18 cellular contexts compared by ENCODE assay signal in genomic region chr4:110130578-110131358, GRCh38.
A peak's percentile ranks its signal among the peaks of the same experiment; 100 is the strongest.
DNase-seq lines count a peak whose midpoint lies in the region; ATAC-seq and TF ChIP-seq lines count a peak whose summit lies in the region.
"Had no signal": no experiment of that assay in that cellular context is flagged by ENCODE, and none has a peak within 500 bp of the region (broad histone marks: within the 10 kb centered on the region; RNA-seq: fewer than 3 reads in every experiment).

No MANE protein-coding gene starts in this region.

- H3K9me3 Mint-ChIP-seq in MCF 10A (ENCODE audit: unreplicated experiment) (peaks cover 6% of the 10 kb centered on the region), mesothelial cell of epicardium (no peaks in the 10 kb centered on the region)
- H3K9me3 Mint-ChIP-seq: HFFc6 had no signal

- no peak for TF ChIP-seq POLR2A in breast epithelium (IDR thresholded peaks at IDR 0.05)

- no TSS peak for BruUV-seq in MCF 10A (replicated peaks; lab: Mats Ljungman, UMichigan)

- DNase-seq in MCF 10A (ENCODE audit: unreplicated experiment), result peak; percentile 28
- no peak for DNase-seq in breast epithelium (ENCODE audit: low spot score in 2 of 2)
- DNase-seq in choroid plexus epithelial cell (ENCODE audit: low read depth), result peak; percentile 49
- no peak for DNase-seq in mesothelial cell of epicardium (ENCODE audit: low spot score in 2 of 2, unreplicated experiment in 2 of 2)
- peak; percentile 49 for DNase-seq in ureter (ENCODE audit: low spot score)
- DNase-seq in GF-D8 (lab: John Stamatoyannopoulos, UW), result no peak
- no peak for DNase-seq in left ventricle myocardium inferior
- DNase-seq: 8988T, HFFc6, KG1, MG63, NCI-H1092 treated with DMSO at 0.1 percent for 48 hours, NCI-H187, NCI-H446, NCI-H748 treated with DMSO at 0.1 percent for 48 hours had no signal

- ATAC-seq in HG02623 (IDR thresholded peaks at IDR 0.05; ENCODE audit: unreplicated experiment), result no peak

- H3K4me3 ChIP-seq in breast epithelium (no peak overlapping the region), choroid plexus epithelial cell (ENCODE audit: low read depth, low read length) (no peak overlapping the region), left ventricle myocardium inferior (no peak overlapping the region)
- H3K4me3 ChIP-seq: BLaER1 treated with 17β-estradiol and CSF1 and Interleukin-3, amounts not matched to agents 10 nM and 100 nM; MG63 had no signal

- H3K4me1 ChIP-seq in breast epithelium (no peaks in the 10 kb centered on the region), left ventricle myocardium inferior (no peaks in the 10 kb centered on the region)
- H3K4me1 ChIP-seq: BLaER1 treated with 17β-estradiol and CSF1 and Interleukin-3, amounts not matched to agents 10 nM and 100 nM had no signal

- no peaks in the 10 kb centered on the region for H3K27me3 ChIP-seq in breast epithelium
- H3K27me3 ChIP-seq in left ventricle myocardium inferior (ENCODE audit: low read depth), result no peaks in the 10 kb centered on the region
- H3K27me3 ChIP-seq: BLaER1 treated with 17β-estradiol and CSF1 and Interleukin-3, amounts not matched to agents 10 nM and 100 nM; MG63 had no signal

- intact Hi-C loops in MCF 10A (cut with micrococcal nuclease) (no loop called here), breast epithelium (cut with DNase I; ENCODE audit: low total_unique reads) (no loop called here), left ventricle myocardium inferior (cut with micrococcal nuclease) (no loop called here)

- H3K36me3 Mint-ChIP-seq in MCF 10A (ENCODE audit: insufficient read depth, unreplicated experiment), result no peaks in the 10 kb centered on the region
- H3K36me3 Mint-ChIP-seq in mesothelial cell of epicardium, result peaks cover 7% of the 10 kb centered on the region

- H3K4me1 Mint-ChIP-seq in MCF 10A (ENCODE audit: insufficient read depth, unreplicated experiment) (peaks cover 27% of the 10 kb centered on the region), mesothelial cell of epicardium (peaks cover 22% of the 10 kb centered on the region)

- POLR2A ChIA-PET in MCF 10A (lab: Yijun Ruan, JAX), result interaction anchor here (0.8 to 5.0 kb wide), 4 partner anchors 23 to 66 kb away, joined by 3 to 39 read pairs (median 4); partner anchors contain the start of gene ELOVL6

- CTCF ChIA-PET in MCF 10A (lab: Yijun Ruan, JAX), result interaction anchor here (0.6 to 1.4 kb wide), 3 partner anchors 18 to 504 kb away, joined by 3 to 8 read pairs (median 3); no protein-coding TSS in a partner anchor

- no peak for TF ChIP-seq CTCF in MCF 10A (IDR thresholded peaks at IDR 0.05; ENCODE audit: unreplicated experiment)
- no peak for TF ChIP-seq CTCF in breast epithelium (IDR thresholded peaks at IDR 0.05)
- no peak for TF ChIP-seq CTCF in choroid plexus epithelial cell (conservative IDR thresholded peaks at IDR 0.05; ENCODE audit: low read depth, low read length)
- no peak for TF ChIP-seq CTCF in mesothelial cell of epicardium (IDR thresholded peaks at IDR 0.05; ENCODE audit: unreplicated experiment)
- no peak for TF ChIP-seq CTCF in left ventricle myocardium inferior (IDR thresholded peaks at IDR 0.05; ENCODE audit: borderline replicate concordance)

- H3K27ac ChIP-seq in breast epithelium (no peak overlapping the region), left ventricle myocardium inferior (replicated peaks) (no peak overlapping the region)
- H3K27ac ChIP-seq: BLaER1 treated with 17β-estradiol and CSF1 and Interleukin-3, amounts not matched to agents 10 nM and 100 nM; HL-60 had no signal

- H3K27me3 Mint-ChIP-seq in MCF 10A (ENCODE audit: insufficient read depth, unreplicated experiment) (no peaks in the 10 kb centered on the region), mesothelial cell of epicardium (ENCODE audit: low read depth) (no peaks in the 10 kb centered on the region)

- H3K9me3 ChIP-seq in breast epithelium, result no peaks in the 10 kb centered on the region
- no peaks in the 10 kb centered on the region for H3K9me3 ChIP-seq in left ventricle myocardium inferior (replicated peaks)
- H3K9me3 ChIP-seq: MG63 had no signal

- H3K27ac Mint-ChIP-seq in MCF 10A (ENCODE audit: low read depth, unreplicated experiment), result no peak overlapping the region
- H3K27ac Mint-ChIP-seq in mesothelial cell of epicardium, result peak overlapping the region; percentile 23
- H3K27ac Mint-ChIP-seq: HFFc6 had no signal

- H3K36me3 ChIP-seq in breast epithelium (no peaks in the 10 kb centered on the region), left ventricle myocardium inferior (no peaks in the 10 kb centered on the region)
- H3K36me3 ChIP-seq: MG63 had no signal

- H3K4me3 Mint-ChIP-seq in MCF 10A (ENCODE audit: unreplicated experiment) (no peak overlapping the region), mesothelial cell of epicardium (no peak overlapping the region)
- H3K4me3 Mint-ChIP-seq: HFFc6 had no signal

Comparison
In these comparisons a context has a peak if more than half of its experiments do, and no peak if none do; other contexts are left out.
1. DNase-seq: peak in MCF 10A (single experiment), choroid plexus epithelial cell (single experiment) and ureter (single experiment); none in breast epithelium (0 of 2), mesothelial cell of epicardium (0 of 2), GF-D8 (single experiment) and left ventricle myocardium inferior (single experiment).